ENCODE assay signal across 8 cellular contexts in genomic region chr10:58152698-58153263, GRCh38.
DNase-seq lines count a peak whose midpoint lies in the region; ATAC-seq lines count a peak whose summit lies in the region.

No MANE protein-coding gene starts in this region.

- H3K27ac Mint-ChIP-seq in activated T-cell treated with anti-CD3 and anti-CD28 coated beads, Interleukin-2, amount 50 U/mL, for 24 hours: no peak overlapping the region

- H3K9me3 Mint-ChIP-seq in activated T-cell treated with anti-CD3 and anti-CD28 coated beads, Interleukin-2, amount 50 U/mL, for 24 hours: no peaks in the 10 kb centered on the region

- peaks cover 3% of the 10 kb centered on the region for H3K4me1 Mint-ChIP-seq in activated T-cell treated with anti-CD3 and anti-CD28 coated beads, Interleukin-2, amount 50 U/mL, for 24 hours (ENCODE audit: low read depth)

- intact Hi-C loops in posterior cingulate gyrus (cut with DNase I): loop anchor here (5.0 kb wide), 1 partner anchor 570 kb away; no protein-coding TSS in a partner anchor

- H3K36me3 Mint-ChIP-seq in activated T-cell treated with anti-CD3 and anti-CD28 coated beads, Interleukin-2, amount 50 U/mL, for 24 hours (ENCODE audit: low read depth): no peaks in the 10 kb centered on the region

- DNase-seq in NCI-H2196 (lab: John Stamatoyannopoulos, UW; ENCODE audit: unreplicated experiment): peak; percentile 3
- DNase-seq in NCI-H2196 treated with DMSO at 0.1 percent for 48 hours (lab: John Stamatoyannopoulos, UW; ENCODE audit: unreplicated experiment): no peak
- DNase-seq in NCI-H748 treated with DMSO at 0.1 percent for 48 hours (lab: John Stamatoyannopoulos, UW): peak; percentile 16
- DNase-seq in activated T-cell treated with anti-CD3 and anti-CD28 coated beads, Interleukin-2, amount 50 U/mL, for 24 hours: peak; percentile 44
- DNase-seq in globus pallidus (ENCODE audit: low spot score): peak; percentile 55
- DNase-seq in posterior cingulate gyrus: peak in 8 of 10 donors; percentile 39 to 89 (median 66)
- no peak for DNase-seq in NCI-H187 treated with DMSO at 0.1 percent for 48 hours (lab: John Stamatoyannopoulos, UW)

- ATAC-seq in HG02763 (IDR thresholded peaks at IDR 0.05; ENCODE audit: unreplicated experiment): peak; percentile 61

- H3K4me3 Mint-ChIP-seq in activated T-cell treated with anti-CD3 and anti-CD28 coated beads, Interleukin-2, amount 50 U/mL, for 24 hours: no peak overlapping the region

- H3K27me3 Mint-ChIP-seq in activated T-cell treated with anti-CD3 and anti-CD28 coated beads, Interleukin-2, amount 50 U/mL, for 24 hours: peaks cover 36% of the 10 kb centered on the region

Comparison
In these comparisons a context has a peak if more than half of its experiments do, and no peak if none do; other contexts are left out.
1. DNase-seq: peak in NCI-H2196 (single experiment), NCI-H748 treated with DMSO at 0.1 percent for 48 hours (single experiment), activated T-cell treated with anti-CD3 and anti-CD28 coated beads, Interleukin-2, amount 50 U/mL, for 24 hours (single experiment), globus pallidus (single experiment) and posterior cingulate gyrus (8 of 10); none in NCI-H2196 treated with DMSO at 0.1 percent for 48 hours (single experiment) and NCI-H187 treated with DMSO at 0.1 percent for 48 hours (single experiment).